ENCODE assay signal across 8 cellular contexts in genomic region chr11:6259638-6260019, GRCh38. TPM values are rescaled to one million over a fixed set of nuclear protein-coding genes. Genes with fewer than 3 reads are reported as not detected.
DNase-seq lines count a peak whose midpoint lies in the region; FAIRE-seq and TF ChIP-seq lines count a peak whose summit lies in the region.

Gene CCKBR, plus strand, starts transcription at chr11:6259838. Its CDS starts 91 bp downstream, at chr11:6259929.

- in situ Hi-C loops in GM13977 (cut with MboI; ENCODE audit: low pct_unique_long_range_greater_than_20kb, low sequenced_read_pairs, unreplicated experiment): no loop called here

- no peaks in the 10 kb centered on the region for H3K36me3 Mint-ChIP-seq in Calu3 (ENCODE audit: insufficient read depth, unreplicated experiment)

- FAIRE-seq in urothelium cell line (lab: Jason Lieb, UNC): no peak

- intact Hi-C loops in Calu3 (cut with micrococcal nuclease; ENCODE audit: unreplicated experiment): no loop called here
- intact Hi-C loops in colonic mucosa (cut with DNase I): loop anchor here (5.0 kb wide), 1 partner anchor 93 kb away; no protein-coding TSS in a partner anchor

- H3K9ac ChIP-seq in NT2/D1 (ENCODE audit: insufficient read length, low read depth) (peak within 1 kb of the TSS; percentile 72), colonic mucosa (ENCODE audit: low read depth in 2 of 2, low read length in 2 of 2) (no peak within 1 kb of the TSS), mucosa of rectum (ENCODE audit: low read depth in 1 of 2, low read length in 2 of 2) (no peak within 1 kb of the TSS)

- H3K27me3 Mint-ChIP-seq in Calu3 (ENCODE audit: unreplicated experiment): peaks cover 7% of the 10 kb centered on the region

- DNase-seq in Calu3 (peak; percentile 15), NT2/D1 (ENCODE audit: low read depth, low spot score) (no peak), colonic mucosa (no peak), urothelium cell line (ENCODE audit: low spot score) (peak; percentile 42), GM13977 (ENCODE audit: low spot score) (no peak), NCI-H187 treated with DMSO at 0.1 percent for 48 hours (lab: John Stamatoyannopoulos, UW) (no peak), EL (no peak)

- TF ChIP-seq CTCF in Calu3 (IDR thresholded peaks at IDR 0.05; ENCODE audit: unreplicated experiment): no peak
- TF ChIP-seq CTCF in colonic mucosa (IDR thresholded peaks at IDR 0.05): no peak
- no peak for TF ChIP-seq CTCF in GM13977 (IDR thresholded peaks at IDR 0.05; ENCODE audit: extremely low read depth, insufficient read depth, missing control alignments)

- H3K27ac Mint-ChIP-seq in Calu3 (ENCODE audit: unreplicated experiment): no peak within 1 kb of the TSS

- peaks cover 4% of the 10 kb centered on the region for H3K4me1 ChIP-seq in NT2/D1 (ENCODE audit: insufficient read depth, insufficient read length)
- no peaks in the 10 kb centered on the region for H3K4me1 ChIP-seq in colonic mucosa
- peaks cover 0 to 5% of the 10 kb centered on the region in 2 donors for H3K4me1 ChIP-seq in mucosa of rectum (ENCODE audit: control insufficient read depth in 2 of 2, insufficient read depth in 2 of 2, low read length in 2 of 2)

- H3K4me1 Mint-ChIP-seq in Calu3 (ENCODE audit: low read depth, unreplicated experiment): no peaks in the 10 kb centered on the region

- H3K36me3 ChIP-seq in NT2/D1 (ENCODE audit: insufficient read depth, insufficient read length, low read length): no peaks in the 10 kb centered on the region
- no peaks in the 10 kb centered on the region for H3K36me3 ChIP-seq in colonic mucosa
- no peaks in the 10 kb centered on the region for H3K36me3 ChIP-seq in mucosa of rectum (ENCODE audit: control insufficient read depth in 2 of 2, insufficient read depth in 2 of 2, low read length in 2 of 2)

- H3K9me3 Mint-ChIP-seq in Calu3 (ENCODE audit: low read depth, unreplicated experiment): no peaks in the 10 kb centered on the region

- H3K4me3 ChIP-seq in NT2/D1 (ENCODE audit: insufficient read length, low read depth) (peak within 1 kb of the TSS; percentile 54), colonic mucosa (peak within 1 kb of the TSS; percentile 19), mucosa of rectum (ENCODE audit: low read length in 2 of 2) (peak within 1 kb of the TSS; percentile 27 to 36)

- H3K9me3 ChIP-seq in NT2/D1 (ENCODE audit: insufficient read depth, low read length) (no peaks in the 10 kb centered on the region), colonic mucosa (no peaks in the 10 kb centered on the region), mucosa of rectum (ENCODE audit: control insufficient read depth in 2 of 2, low read length in 2 of 2) (no peaks in the 10 kb centered on the region)

- H3K4me3 Mint-ChIP-seq in Calu3 (ENCODE audit: low read depth, unreplicated experiment): no peak within 1 kb of the TSS

- CTCF ChIA-PET in Calu3 (lab: Charles Lee): interaction anchor here (1.0 kb wide), 2 partner anchors 35 to 47 kb away, joined by 3 to 4 read pairs; no protein-coding TSS in a partner anchor

- peaks cover 49% of the 10 kb centered on the region for H3K27me3 ChIP-seq in NT2/D1 (ENCODE audit: insufficient read depth, insufficient read length)
- peaks cover 29% of the 10 kb centered on the region for H3K27me3 ChIP-seq in colonic mucosa
- peaks cover 38 to 41% of the 10 kb centered on the region in 2 donors for H3K27me3 ChIP-seq in mucosa of rectum (ENCODE audit: control insufficient read depth in 2 of 2, insufficient read depth in 2 of 2, low read length in 2 of 2)

- H3K27ac ChIP-seq in colonic mucosa: no peak within 1 kb of the TSS
- H3K27ac ChIP-seq in mucosa of rectum (ENCODE audit: low read depth in 2 of 2, low read length in 2 of 2): no peak within 1 kb of the TSS

- BruUV-seq in Calu3 (replicated peaks; lab: Mats Ljungman, UMichigan): no TSS peak

RNA-seq across cellular contexts. Expression of gene CCKBR, which starts in this region (rescaled TPM):
- not detected in 2 replicates for total RNA-seq in Calu3 (2022)
- total RNA-seq in colonic mucosa: not detected

Comparison
In these comparisons a context has a peak if more than half of its experiments do, and no peak if none do; other contexts are left out.
1. Peak in DNase-seq in Calu3; RNA of the gene not detected or under 1 TPM.